Comparison of ENCODE assay signal across 5 cellular contexts in the genomic region with DNA sequence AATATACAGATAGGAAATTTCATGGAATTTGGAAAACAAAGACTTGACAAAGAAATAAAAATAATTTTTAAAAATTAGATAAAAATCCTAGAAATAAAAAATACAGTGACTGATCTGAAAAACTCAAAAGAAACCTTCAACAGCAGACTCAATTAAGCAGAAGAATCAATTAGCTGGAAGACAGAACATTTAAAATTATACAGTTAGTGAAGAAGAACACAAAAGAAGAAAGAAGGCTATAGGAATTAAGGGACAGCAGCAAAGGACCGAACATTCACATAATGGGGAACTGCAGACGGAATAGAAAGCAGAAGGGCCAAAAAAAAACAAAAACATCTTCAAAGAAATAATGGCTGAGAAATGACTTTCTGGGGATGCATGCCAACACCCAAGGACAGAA.
"Had no signal": no experiment of that assay in that cellular context is flagged by ENCODE, and none has a peak within 500 bp of the region (broad histone marks: within the 10 kb centered on the region; RNA-seq: fewer than 3 reads in every experiment).

No MANE protein-coding gene starts in this region.

- FAIRE-seq: H1, HTR-8/SVneo had no signal

- H3K4me3 ChIP-seq: GM23338 had no signal

- DNase-seq: H9, HCEC 1CT had no signal

- H2AFZ ChIP-seq: GM23338 had no signal

- H3K4me2 ChIP-seq: GM23338 had no signal

- ATAC-seq: GM23338 had no signal
